In the genomic region with DNA sequence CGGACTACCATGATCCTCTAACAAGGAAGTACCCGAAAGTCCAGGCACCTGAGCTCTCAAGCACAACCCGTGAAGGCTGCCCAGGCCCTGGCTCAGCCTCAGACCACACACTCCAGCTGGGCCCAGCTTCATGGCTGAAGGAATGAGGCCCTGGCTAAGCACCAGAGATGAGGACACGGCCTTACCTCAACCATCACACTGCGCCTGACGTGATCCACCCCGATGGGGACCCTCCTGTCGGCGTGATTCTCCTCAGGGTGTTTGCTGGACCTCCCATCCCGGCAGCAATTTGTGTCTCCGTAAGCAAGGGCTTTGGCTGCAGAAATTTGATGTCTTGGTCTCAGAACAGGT, we compare ENCODE assay signal across 23 cellular contexts. TPM values are rescaled to one million over a fixed set of nuclear protein-coding genes. Genes with fewer than 3 reads are reported as not detected.
"Had no signal": no experiment of that assay in that cellular context is flagged by ENCODE, and none has a peak within 500 bp of the region (broad histone marks: within the 10 kb centered on the region; RNA-seq: fewer than 3 reads in every experiment).

No MANE protein-coding gene starts in this region.

- H3K4me1 Mint-ChIP-seq: brain, endodermal cell, natural killer cell had no signal

- H3K27me3 Mint-ChIP-seq: activated CD4-positive, alpha-beta memory T cell treated with anti-CD3 and anti-CD28 coated beads for 36 hours had no signal

- H3K36me3 ChIP-seq: gastroesophageal sphincter, sigmoid colon, transverse colon, vagina had no signal

- H3K9me3 Mint-ChIP-seq: activated CD4-positive, alpha-beta memory T cell treated with anti-CD3 and anti-CD28 coated beads for 36 hours; natural killer cell had no signal

- H3K27ac ChIP-seq: epithelial cell of prostate, gastroesophageal sphincter, heart right ventricle, sigmoid colon, transverse colon, vagina had no signal

- H3K27me3 ChIP-seq: gastroesophageal sphincter, sigmoid colon, transverse colon, vagina had no signal

- H3K27ac Mint-ChIP-seq: activated CD4-positive, alpha-beta memory T cell treated with anti-CD3 and anti-CD28 coated beads for 36 hours; brain; endodermal cell; natural killer cell; stimulated activated naive B cell treated with anti-CD40 and anti-IgM and Interleukin-4, amounts not matched to agents 10 μg/mL and 1 μg/mL and 100 μg/mL, for 72 hours had no signal

- H3K4me3 ChIP-seq: gastroesophageal sphincter, heart right ventricle, sigmoid colon, smooth muscle cell, transverse colon, vagina had no signal

- H3K4me3 Mint-ChIP-seq: activated CD4-positive, alpha-beta memory T cell treated with anti-CD3 and anti-CD28 coated beads for 36 hours; brain; endodermal cell; natural killer cell; stimulated activated naive B cell treated with anti-CD40 and anti-IgM and Interleukin-4, amounts not matched to agents 10 μg/mL and 1 μg/mL and 100 μg/mL, for 72 hours had no signal

- H3K4me1 ChIP-seq: gastroesophageal sphincter, sigmoid colon, transverse colon, vagina had no signal

- H3K9me3 ChIP-seq: gastroesophageal sphincter, heart right ventricle, sigmoid colon, transverse colon, vagina had no signal

- DNase-seq: activated CD4-positive, alpha-beta memory T cell treated with anti-CD3 and anti-CD28 coated beads for 36 hours; activated CD4-positive, alpha-beta T cell treated with anti-CD3 and anti-CD28 coated beads for 48 hours; activated T-cell treated with anti-CD3 and anti-CD28 coated beads for 4 hours; aorta; central memory CD4-positive, alpha-beta T cell; endodermal cell; midbrain; natural killer cell; sigmoid colon; stimulated activated CD4-positive, alpha-beta T cell treated with anti-CD3 and anti-CD28 coated beads, Interleukin-2, amount 100 ng/mL, for 48 hours; stimulated activated CD8-positive, alpha-beta memory T cell treated with anti-CD3 and anti-CD28 coated beads, Interleukin-4, amount 100 ng/mL, for 48 hours; stimulated activated naive B cell treated with anti-CD40 and anti-IgM and Interleukin-4, amounts not matched to agents 10 μg/mL and 1 μg/mL and 100 μg/mL, for 72 hours; transverse colon had no signal

- FAIRE-seq: keratinocyte had no signal

- H3K36me3 Mint-ChIP-seq: activated CD4-positive, alpha-beta memory T cell treated with anti-CD3 and anti-CD28 coated beads for 36 hours; activated naive CD4-positive, alpha-beta T cell treated with anti-CD3 and anti-CD28 coated beads, Interleukin-2, amount 50 U/mL, for 72 hours; brain; natural killer cell; stimulated activated naive B cell treated with anti-CD40 and anti-IgM and Interleukin-4, amounts not matched to agents 10 μg/mL and 1 μg/mL and 100 μg/mL, for 72 hours had no signal

- ATAC-seq: activated naive CD4-positive, alpha-beta T cell treated with anti-CD3 and anti-CD28 coated beads, Interleukin-2, amount 50 U/mL, for 72 hours; gastroesophageal sphincter; left lobe of liver; stimulated activated naive B cell treated with anti-CD40 and anti-IgM and Interleukin-4, amounts not matched to agents 10 μg/mL and 1 μg/mL and 100 μg/mL, for 72 hours had no signal

RNA-seq across cellular contexts. Expression of gene F2RL3, which starts 56.5 kb away (rescaled TPM):
- total RNA-seq: activated CD4-positive, alpha-beta memory T cell treated with anti-CD3 and anti-CD28 coated beads for 36 hours; activated naive CD4-positive, alpha-beta T cell treated with anti-CD3 and anti-CD28 coated beads, Interleukin-2, amount 50 U/mL, for 72 hours; endodermal cell; temporal lobe had no signal
- polyA plus RNA-seq: keratinocyte had no signal
